In genomic region chr5:157547909-157548512, GRCh38 we compare ENCODE assay signal across 11 cellular contexts. TPM values are rescaled to one million over a fixed set of nuclear protein-coding genes. Genes with fewer than 3 reads are reported as not detected.
DNase-seq lines count a peak whose midpoint lies in the region; ATAC-seq and TF ChIP-seq lines count a peak whose summit lies in the region.
"Had no signal": no experiment of that assay in that cellular context is flagged by ENCODE, and none has a peak within 500 bp of the region (broad histone marks: within the 10 kb centered on the region; RNA-seq: fewer than 3 reads in every experiment).

No MANE protein-coding gene starts in this region.

- H2BK12ac ChIP-seq in trophoblast cell (ENCODE audit: low read length) = no peak overlapping the region

- peak overlapping the region; percentile 90 for H3K4ac ChIP-seq in trophoblast cell (ENCODE audit: low read depth, low read length)

- no peak overlapping the region for H3K23ac ChIP-seq in trophoblast cell (ENCODE audit: low read length)

- H3K36me3 ChIP-seq in CD8-positive, alpha-beta T cell (ENCODE audit: insufficient read depth, low read length) = no peaks in the 10 kb centered on the region
- H3K36me3 ChIP-seq in KOPT-K1 (ENCODE audit: insufficient read depth, low read length) (peaks cover 11% of the 10 kb centered on the region), trophoblast cell (ENCODE audit: control insufficient read depth in 1 of 2, insufficient read depth in 2 of 2, low read length in 2 of 2) (peaks cover 23 to 33% of the 10 kb centered on the region in 2 experiments)
- H3K36me3 ChIP-seq in effector memory CD4-positive, alpha-beta T cell (ENCODE audit: control insufficient read depth, insufficient read depth, low read length) = no peaks in the 10 kb centered on the region
- H3K36me3 ChIP-seq: gastrocnemius medialis had no signal

- no peak overlapping the region for H3K4me3 Mint-ChIP-seq in CD8-positive, alpha-beta T cell
- H3K4me3 Mint-ChIP-seq: H9 had no signal

- no peak overlapping the region for H3K4me2 ChIP-seq in trophoblast cell (ENCODE audit: low read length)
- H3K4me2 ChIP-seq: KMS-11 had no signal

- H3K4me3 ChIP-seq in CD8-positive, alpha-beta T cell (ENCODE audit: low read depth, low read length) = no peak overlapping the region
- no peak overlapping the region for H3K4me3 ChIP-seq in effector memory CD4-positive, alpha-beta T cell (ENCODE audit: insufficient read depth, low read depth, low read length, poor library complexity, severe bottlenecking)
- H3K4me3 ChIP-seq in trophoblast cell (ENCODE audit: low read depth, low read length) = no peak overlapping the region
- H3K4me3 ChIP-seq: gastrocnemius medialis had no signal

- no peak overlapping the region for H3K9ac ChIP-seq in trophoblast cell (ENCODE audit: low read length)
- H3K9ac ChIP-seq: KMS-11 had no signal

- H3K79me2 ChIP-seq in trophoblast cell (ENCODE audit: control insufficient read depth, insufficient read depth, low read length, poor library complexity) = peaks cover 12% of the 10 kb centered on the region

- ATAC-seq in CD8-positive, alpha-beta T cell = no peak

- no peak for TF ChIP-seq CTCF in CD8-positive, alpha-beta T cell (IDR thresholded peaks at IDR 0.05)

- H3K79me1 ChIP-seq in trophoblast cell (ENCODE audit: low read length) = no peaks in the 10 kb centered on the region

- H3K4me1 Mint-ChIP-seq in CD8-positive, alpha-beta T cell (ENCODE audit: low read depth) = peaks cover 37% of the 10 kb centered on the region

- H4K8ac ChIP-seq in trophoblast cell (ENCODE audit: low read depth, low read length) = no peak overlapping the region

- no peak overlapping the region for H4K91ac ChIP-seq in trophoblast cell (ENCODE audit: low read depth, low read length)

- H4K12ac ChIP-seq in trophoblast cell (ENCODE audit: low read depth, low read length) = no peak overlapping the region

- no peak overlapping the region for H3K14ac ChIP-seq in trophoblast cell (ENCODE audit: low read length)

- CTCF ChIA-PET in CD8-positive, alpha-beta T cell (lab: Charles Lee) = no interaction called here

- no peaks in the 10 kb centered on the region for H3K36me3 Mint-ChIP-seq in CD8-positive, alpha-beta T cell

- POLR2A ChIA-PET in CD8-positive, alpha-beta T cell (lab: Charles Lee) = no interaction called here

- H2BK120ac ChIP-seq in trophoblast cell (ENCODE audit: insufficient read depth, low read length, poor library complexity) = no peak overlapping the region

- no peaks in the 10 kb centered on the region for H3K27me3 Mint-ChIP-seq in CD8-positive, alpha-beta T cell (ENCODE audit: low read depth)

- H3K9me3 ChIP-seq in CD8-positive, alpha-beta T cell (ENCODE audit: low read length) = no peaks in the 10 kb centered on the region
- H3K9me3 ChIP-seq in KOPT-K1 (ENCODE audit: insufficient read depth, low read length, poor library complexity, severe bottlenecking) (no peaks in the 10 kb centered on the region), trophoblast cell (ENCODE audit: insufficient read depth, low read depth, low read length) (no peaks in the 10 kb centered on the region)
- no peaks in the 10 kb centered on the region for H3K9me3 ChIP-seq in effector memory CD4-positive, alpha-beta T cell (ENCODE audit: control insufficient read depth, low read length)
- H3K9me3 ChIP-seq: gastrocnemius medialis had no signal

- no peaks in the 10 kb centered on the region for H3K27me3 ChIP-seq in CD8-positive, alpha-beta T cell (ENCODE audit: insufficient read depth, low read length)
- no peaks in the 10 kb centered on the region for H3K27me3 ChIP-seq in effector memory CD4-positive, alpha-beta T cell (replicated peaks; ENCODE audit: control insufficient read depth, insufficient read depth, low read length, poor library complexity, severe bottlenecking)
- H3K27me3 ChIP-seq in trophoblast cell (ENCODE audit: insufficient read depth, low read length) = no peaks in the 10 kb centered on the region
- H3K27me3 ChIP-seq: gastrocnemius medialis had no signal

- WGBS in trophoblast cell (ENCODE audit: extremely low coverage, insufficient coverage, insufficient read length) = no CpG with 5 or more reads among the region's 3 CpGs

- no peak overlapping the region for H3K18ac ChIP-seq in trophoblast cell (ENCODE audit: low read length)

- no peak overlapping the region for H3K27ac ChIP-seq in CD8-positive, alpha-beta T cell (ENCODE audit: low read depth, low read length)
- H3K27ac ChIP-seq in KOPT-K1 (ENCODE audit: low read depth, low read length, poor library complexity, severe bottlenecking) (peak overlapping the region; percentile 99), trophoblast cell (ENCODE audit: low read depth, low read length) (no peak overlapping the region)
- H3K27ac ChIP-seq in effector memory CD4-positive, alpha-beta T cell (ENCODE audit: insufficient read depth, low read length, poor library complexity, severe bottlenecking) = peak overlapping the region; percentile 60
- H3K27ac ChIP-seq: KMS-11 had no signal

- DNase-seq in CD8-positive, alpha-beta T cell = no peak
- DNase-seq in effector memory CD4-positive, alpha-beta T cell = no peak
- DNase-seq in trophoblast cell (no peak), dedifferentiated amniotic fluid mesenchymal stem cell (ENCODE audit: extremely low spot score) (no peak), DMS153 (lab: John Stamatoyannopoulos, UW) (no peak), NCI-H69 (lab: John Stamatoyannopoulos, UW) (no peak)
- DNase-seq: H9, NCI-H2171 had no signal

- H3K4me1 ChIP-seq in CD8-positive, alpha-beta T cell (ENCODE audit: insufficient read depth, low read length) = no peaks in the 10 kb centered on the region
- H3K4me1 ChIP-seq in effector memory CD4-positive, alpha-beta T cell (ENCODE audit: control insufficient read depth, insufficient read depth, low read length, poor library complexity, severe bottlenecking) = peaks cover 65% of the 10 kb centered on the region
- peaks cover 3 to 15% of the 10 kb centered on the region in 2 experiments for H3K4me1 ChIP-seq in trophoblast cell (ENCODE audit: control insufficient read depth in 1 of 2, insufficient read depth in 2 of 2, low read length in 2 of 2)

- H2BK5ac ChIP-seq in trophoblast cell (ENCODE audit: low read depth, low read length, poor library complexity) = no peak overlapping the region

- no peak overlapping the region for H2AFZ ChIP-seq in trophoblast cell (ENCODE audit: insufficient read depth, low read length, poor library complexity)

- intact Hi-C loops in CD8-positive, alpha-beta T cell (cut with DNase I, micrococcal nuclease) = no loop called here

- no peaks in the 10 kb centered on the region for H3K9me3 Mint-ChIP-seq in CD8-positive, alpha-beta T cell
- H3K9me3 Mint-ChIP-seq: H9 had no signal

- H3K27ac Mint-ChIP-seq in CD8-positive, alpha-beta T cell = peak overlapping the region; percentile 34

- no peak overlapping the region for H2AK5ac ChIP-seq in trophoblast cell (ENCODE audit: low read length)

RNA-seq across cellular contexts. Expression of gene ADAM19, which starts 27.6 kb away (rescaled TPM):
- 1 to 10 TPM; 5.9 to 6.5 TPM for total RNA-seq in CD8-positive, alpha-beta T cell
- polyA plus RNA-seq in trophoblast cell (2013) = 241 and 257 TPM in 2 replicates

Comparison
In these comparisons a context has a peak if more than half of its experiments do, and no peak if none do; other contexts are left out.
1. H3K27ac ChIP-seq: peak in KOPT-K1 (single experiment) and effector memory CD4-positive, alpha-beta T cell (single experiment); none in CD8-positive, alpha-beta T cell (single experiment) and trophoblast cell (single experiment).